Comparison of ENCODE assay signal across 9 cellular contexts in genomic region chr4:56653461-56654237, GRCh38. TPM values are rescaled to one million over a fixed set of nuclear protein-coding genes. Genes with fewer than 3 reads are reported as not detected.
A peak's percentile ranks its signal among the peaks of the same experiment; 100 is the strongest.
DNase-seq lines count a peak whose midpoint lies in the region; ATAC-seq, FAIRE-seq and TF ChIP-seq lines count a peak whose summit lies in the region.
"Had no signal": no experiment of that assay in that cellular context is flagged by ENCODE, and none has a peak within 500 bp of the region (broad histone marks: within the 10 kb centered on the region; RNA-seq: fewer than 3 reads in every experiment).

No MANE protein-coding gene starts in this region.

- H3K4me3 Mint-ChIP-seq in CD8-positive, alpha-beta T cell: peak overlapping the region; percentile 46
- H3K4me3 Mint-ChIP-seq in activated T-helper 2 cell treated with anti-CD3 and anti-CD28 coated beads, Interferon-gamma antibody, Interleukin-2, Interleukin-4, amounts not matched to agents 10 μg/mL and 5 μg/mL and 100 μg/mL, durations not matched to agents 14 hours and 24 hours and 36 hours (ENCODE audit: low read depth): peak overlapping the region; percentile 44
- H3K4me3 Mint-ChIP-seq in naive thymus-derived CD8-positive, alpha-beta T cell: peak overlapping the region in 9 of 10 donors; percentile 20 to 95 (median 65)

- no peaks in the 10 kb centered on the region for H3K9me3 Mint-ChIP-seq in CD8-positive, alpha-beta T cell
- H3K9me3 Mint-ChIP-seq in activated T-helper 2 cell treated with anti-CD3 and anti-CD28 coated beads, Interferon-gamma antibody, Interleukin-2, Interleukin-4, amounts not matched to agents 10 μg/mL and 5 μg/mL and 100 μg/mL, durations not matched to agents 14 hours and 24 hours and 36 hours: peaks cover 4% of the 10 kb centered on the region
- peaks cover 0 to 2% (median 0%) of the 10 kb centered on the region in 9 donors for H3K9me3 Mint-ChIP-seq in naive thymus-derived CD8-positive, alpha-beta T cell

- no peak for FAIRE-seq in frontal cortex (lab: Jason Lieb, UNC)

- DNase-seq in CD8-positive, alpha-beta T cell: peak in 4 of 7 experiments; percentile 16 to 64 (median 24)
- peak; percentile 83 for DNase-seq in KG1 (lab: John Stamatoyannopoulos, UW)
- peak; percentile 32 for DNase-seq in activated T-helper 2 cell treated with anti-CD3 and anti-CD28 coated beads, Interferon-gamma antibody, Interleukin-2, Interleukin-4, amounts not matched to agents 10 μg/mL and 5 μg/mL and 100 μg/mL, durations not matched to agents 14 hours and 24 hours and 36 hours (ENCODE audit: low spot score)
- DNase-seq in naive thymus-derived CD8-positive, alpha-beta T cell: peak in 2 of 10 donors; percentile 22 to 25
- no peak for DNase-seq in frontal cortex (ENCODE audit: low spot score in 2 of 2)
- DNase-seq in pons (ENCODE audit: low spot score): no peak
- no peak for DNase-seq in hypothalamus (lab: John Stamatoyannopoulos, UW)
- DNase-seq: activated B cell treated with CpG ODN at 0.5 μM for 24 hours had no signal

- no peak overlapping the region for H3K4me3 ChIP-seq in CD8-positive, alpha-beta T cell (ENCODE audit: low read depth, low read length)

- peaks cover 10% of the 10 kb centered on the region for H3K27me3 Mint-ChIP-seq in CD8-positive, alpha-beta T cell (ENCODE audit: low read depth)
- peaks cover 24% of the 10 kb centered on the region for H3K27me3 Mint-ChIP-seq in activated T-helper 2 cell treated with anti-CD3 and anti-CD28 coated beads, Interferon-gamma antibody, Interleukin-2, Interleukin-4, amounts not matched to agents 10 μg/mL and 5 μg/mL and 100 μg/mL, durations not matched to agents 14 hours and 24 hours and 36 hours (ENCODE audit: low read depth)
- peaks cover 0 to 33% (median 19%) of the 10 kb centered on the region in 5 donors for H3K27me3 Mint-ChIP-seq in naive thymus-derived CD8-positive, alpha-beta T cell

- TF ChIP-seq CTCF in CD8-positive, alpha-beta T cell (IDR thresholded peaks at IDR 0.05): no peak

- intact Hi-C loops in CD8-positive, alpha-beta T cell (cut with DNase I, micrococcal nuclease): loop anchor here (10.0 kb wide), 2 partner anchors 219 to 229 kb away; partner anchors contain the start of genes PAICS (in 1 of the 2) and PPAT (in 1 of the 2)
- intact Hi-C loops in activated T-helper 2 cell treated with anti-CD3 and anti-CD28 coated beads, Interferon-gamma antibody, Interleukin-2, Interleukin-4, amounts not matched to agents 10 μg/mL and 5 μg/mL and 100 μg/mL, durations not matched to agents 14 hours and 24 hours and 36 hours (cut with micrococcal nuclease): loop anchor here (2.0 to 10.0 kb wide), 5 partner anchors 76 to 321 kb away; partner anchors contain the start of genes NOA1, POLR2B and SRP72

- H3K36me3 Mint-ChIP-seq in CD8-positive, alpha-beta T cell: peaks cover 2% of the 10 kb centered on the region
- peaks cover 33% of the 10 kb centered on the region for H3K36me3 Mint-ChIP-seq in activated T-helper 2 cell treated with anti-CD3 and anti-CD28 coated beads, Interferon-gamma antibody, Interleukin-2, Interleukin-4, amounts not matched to agents 10 μg/mL and 5 μg/mL and 100 μg/mL, durations not matched to agents 14 hours and 24 hours and 36 hours (ENCODE audit: low read depth)
- no peaks in the 10 kb centered on the region for H3K36me3 Mint-ChIP-seq in naive thymus-derived CD8-positive, alpha-beta T cell

- POLR2A ChIA-PET in CD8-positive, alpha-beta T cell (lab: Charles Lee): no interaction called here
- POLR2A ChIA-PET in naive thymus-derived CD8-positive, alpha-beta T cell (lab: Charles Lee): interaction anchor here (0.8 to 1.3 kb wide), 2 partner anchors 9 to 16 kb away, joined by 3 to 4 read pairs; no protein-coding TSS in a partner anchor

- H3K9me3 ChIP-seq in CD8-positive, alpha-beta T cell (ENCODE audit: low read length): no peaks in the 10 kb centered on the region

- no peaks in the 10 kb centered on the region for H3K36me3 ChIP-seq in CD8-positive, alpha-beta T cell (ENCODE audit: insufficient read depth, low read length)

- peak overlapping the region; percentile 74 for H3K27ac Mint-ChIP-seq in CD8-positive, alpha-beta T cell
- H3K27ac Mint-ChIP-seq in activated T-helper 2 cell treated with anti-CD3 and anti-CD28 coated beads, Interferon-gamma antibody, Interleukin-2, Interleukin-4, amounts not matched to agents 10 μg/mL and 5 μg/mL and 100 μg/mL, durations not matched to agents 14 hours and 24 hours and 36 hours: peak overlapping the region; percentile 54
- H3K27ac Mint-ChIP-seq in naive thymus-derived CD8-positive, alpha-beta T cell: peak overlapping the region in 8 of 10 donors; percentile 24 to 88 (median 54)
- H3K27ac Mint-ChIP-seq: activated B cell treated with CpG ODN at 0.5 μM for 24 hours had no signal

- peaks cover 28% of the 10 kb centered on the region for H3K4me1 ChIP-seq in CD8-positive, alpha-beta T cell (ENCODE audit: insufficient read depth, low read length)

- ATAC-seq in CD8-positive, alpha-beta T cell: no peak
- no peak for ATAC-seq in naive thymus-derived CD8-positive, alpha-beta T cell
- ATAC-seq in HG02840 (IDR thresholded peaks at IDR 0.05; ENCODE audit: low FRiP score, unreplicated experiment): no peak

- CTCF ChIA-PET in CD8-positive, alpha-beta T cell (lab: Charles Lee): interaction anchor here (1.6 kb wide), 1 partner anchor 78 kb away, joined by 7 read pairs; no protein-coding TSS in a partner anchor

- H3K27ac ChIP-seq in CD8-positive, alpha-beta T cell (ENCODE audit: low read depth, low read length): no peak overlapping the region

- H3K27me3 ChIP-seq in CD8-positive, alpha-beta T cell (ENCODE audit: insufficient read depth, low read length): no peaks in the 10 kb centered on the region

- H3K4me1 Mint-ChIP-seq in CD8-positive, alpha-beta T cell (ENCODE audit: low read depth): peaks cover 64% of the 10 kb centered on the region
- H3K4me1 Mint-ChIP-seq in activated T-helper 2 cell treated with anti-CD3 and anti-CD28 coated beads, Interferon-gamma antibody, Interleukin-2, Interleukin-4, amounts not matched to agents 10 μg/mL and 5 μg/mL and 100 μg/mL, durations not matched to agents 14 hours and 24 hours and 36 hours (ENCODE audit: low read depth): peaks cover 72% of the 10 kb centered on the region
- peaks cover 35 to 80% (median 49%) of the 10 kb centered on the region in 4 donors for H3K4me1 Mint-ChIP-seq in naive thymus-derived CD8-positive, alpha-beta T cell

RNA-seq across cellular contexts. Expression of gene HOPX, which starts 27.4 kb away (rescaled TPM):
- 10 to 100 TPM in 1 of 2 experiments, 1 to 10 TPM in 1; 10.0 to 13.1 TPM for total RNA-seq in CD8-positive, alpha-beta T cell
- total RNA-seq in activated T-helper 2 cell treated with anti-CD3 and anti-CD28 coated beads, Interferon-gamma antibody, Interleukin-2, Interleukin-4, amounts not matched to agents 10 μg/mL and 5 μg/mL and 100 μg/mL, durations not matched to agents 14 hours and 24 hours and 36 hours: 58.8 and 60.2 TPM in 2 replicates
- total RNA-seq in naive thymus-derived CD8-positive, alpha-beta T cell: 1 to 10 TPM; 5.9 to 6.9 TPM
- 100 to 1,000 TPM in 1 of 3 donors, 10 to 100 TPM in 1, 1 to 10 TPM in 1; 5.0 to 183 (median 21.4) TPM for polyA plus RNA-seq in naive thymus-derived CD8-positive, alpha-beta T cell
- 78.7 TPM for total RNA-seq in frontal cortex

Comparison
In these comparisons a context has a peak if more than half of its experiments do, and no peak if none do; other contexts are left out.
1. DNase-seq: peak in CD8-positive, alpha-beta T cell (4 of 7), KG1 (single experiment) and activated T-helper 2 cell treated with anti-CD3 and anti-CD28 coated beads, Interferon-gamma antibody, Interleukin-2, Interleukin-4, amounts not matched to agents 10 μg/mL and 5 μg/mL and 100 μg/mL, durations not matched to agents 14 hours and 24 hours and 36 hours (single experiment); none in frontal cortex (0 of 2), pons (single experiment) and hypothalamus (0 of 51).
2. Peak in every context shown above with its lines, with median percentiles within 50 percentile points of each other: H3K27ac Mint-ChIP-seq and H3K4me3 Mint-ChIP-seq.